ENCODE assay signal across 12 cellular contexts in the genomic region with DNA sequence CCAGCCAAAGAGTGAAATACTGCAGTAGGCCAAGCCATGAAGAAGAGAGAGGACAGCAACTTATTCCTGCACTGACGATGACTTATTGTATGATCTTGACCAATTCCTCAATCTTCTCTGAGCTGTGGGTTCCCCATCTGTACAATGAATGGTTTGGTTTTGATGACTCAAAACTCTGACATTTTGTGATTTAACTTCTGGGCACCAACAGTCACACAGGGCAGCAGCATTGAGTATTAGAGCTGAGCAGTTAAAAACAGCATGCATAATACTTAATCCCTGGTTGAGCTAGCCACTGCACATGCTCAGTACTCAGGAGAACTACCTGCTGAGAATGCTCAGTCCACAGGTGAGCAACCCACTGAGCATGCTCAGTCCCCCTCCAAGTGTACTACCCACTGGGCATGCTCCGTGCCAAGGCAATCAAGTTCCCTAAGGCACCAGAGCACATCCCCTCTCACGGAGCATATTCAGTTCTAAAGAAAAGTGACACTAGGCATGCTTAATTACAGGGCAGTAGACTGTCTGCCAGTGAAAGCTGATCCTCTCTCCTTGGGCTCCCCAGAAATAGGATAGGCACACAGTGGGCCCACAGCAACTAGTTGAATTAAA.
DNase-seq lines count a peak whose midpoint lies in the region; ATAC-seq and TF ChIP-seq lines count a peak whose summit lies in the region.
"Had no signal": no experiment of that assay in that cellular context is flagged by ENCODE, and none has a peak within 500 bp of the region (broad histone marks: within the 10 kb centered on the region; RNA-seq: fewer than 3 reads in every experiment).

No MANE protein-coding gene starts in this region.

- WGBS in mesendoderm (ENCODE audit: extremely low coverage, insufficient coverage, low lambda C conversion rate): no CpG with 5 or more reads among the region's 3 CpGs

- no peak overlapping the region for H3K18ac ChIP-seq in mesendoderm (ENCODE audit: low read length)

- in situ Hi-C loops in astrocyte of the spinal cord (cut with HindIII; ENCODE audit: low sequenced_read_pairs): no loop called here

- no peaks in the 10 kb centered on the region for H3K79me2 ChIP-seq in mesendoderm (ENCODE audit: control insufficient read depth, insufficient read depth, low read length)

- no peak overlapping the region for H3K4me3 ChIP-seq in MG63
- no peak overlapping the region for H3K4me3 ChIP-seq in astrocyte of the spinal cord (ENCODE audit: low read depth, low read length)
- no peak overlapping the region for H3K4me3 ChIP-seq in mesendoderm (ENCODE audit: low read length)
- H3K4me3 ChIP-seq: cardiac muscle cell, gastrocnemius medialis, mucosa of descending colon had no signal

- H3K27me3 ChIP-seq in MG63 (no peaks in the 10 kb centered on the region), mesendoderm (ENCODE audit: insufficient read depth, low read length, poor library complexity) (no peaks in the 10 kb centered on the region)
- H3K27me3 ChIP-seq: cardiac muscle cell, gastrocnemius medialis had no signal

- H3K4me2 ChIP-seq in mesendoderm (ENCODE audit: low read length): no peak overlapping the region

- H3K56ac ChIP-seq in mesendoderm (ENCODE audit: low read length): no peak overlapping the region

- H4K5ac ChIP-seq in mesendoderm (ENCODE audit: low read length): no peak overlapping the region

- H2BK15ac ChIP-seq in mesendoderm (replicated peaks; ENCODE audit: low read depth): no peak overlapping the region

- no peaks in the 10 kb centered on the region for H3K79me1 ChIP-seq in mesendoderm (ENCODE audit: low read length)

- H4K8ac ChIP-seq in mesendoderm (ENCODE audit: low read depth, low read length): no peak overlapping the region

- no peak overlapping the region for H2BK5ac ChIP-seq in mesendoderm (ENCODE audit: low read length)

- no peaks in the 10 kb centered on the region for H3K36me3 ChIP-seq in MG63
- no peaks in the 10 kb centered on the region for H3K36me3 ChIP-seq in mesendoderm (ENCODE audit: control insufficient read depth, insufficient read depth, low read length)
- H3K36me3 ChIP-seq: cardiac muscle cell, gastrocnemius medialis had no signal

- no peak overlapping the region for H2AK5ac ChIP-seq in mesendoderm (ENCODE audit: low read length)

- no peak overlapping the region for H3K27ac ChIP-seq in mesendoderm (ENCODE audit: low read depth, low read length)
- H3K27ac ChIP-seq: cardiac muscle cell, gastrocnemius medialis had no signal

- H3K23ac ChIP-seq in mesendoderm (ENCODE audit: low read length): no peak overlapping the region

- ATAC-seq in HG03135 (IDR thresholded peaks at IDR 0.05; ENCODE audit: unreplicated experiment): no peak
- ATAC-seq: gastrocnemius medialis, mucosa of descending colon had no signal

- no peak for TF ChIP-seq CTCF in astrocyte of the spinal cord (IDR thresholded peaks at IDR 0.05; ENCODE audit: low read depth, low read length)

- H3K9ac ChIP-seq in mesendoderm (ENCODE audit: low read length): no peak overlapping the region

- H2BK120ac ChIP-seq in mesendoderm (ENCODE audit: low read depth, low read length): no peak overlapping the region

- peak; percentile 85 for DNase-seq in EL
- peak; percentile 26 for DNase-seq in MG63
- DNase-seq in astrocyte of the spinal cord (ENCODE audit: low read depth, low spot score): peak; percentile 50
- peak; percentile 3 for DNase-seq in mesendoderm
- DNase-seq in hippocampal formation (lab: John Stamatoyannopoulos, UW): no peak
- DNase-seq in NCI-H1092 treated with DMSO at 0.1 percent for 48 hours (lab: John Stamatoyannopoulos, UW): no peak
- DNase-seq in AG08395 (ENCODE audit: low spot score): no peak
- DNase-seq: gastrocnemius medialis, NCI-H774 had no signal

- H3K4ac ChIP-seq in mesendoderm (ENCODE audit: low read depth, low read length): no peak overlapping the region

- no peaks in the 10 kb centered on the region for H3K9me3 ChIP-seq in MG63
- H3K9me3 ChIP-seq: gastrocnemius medialis, mucosa of descending colon had no signal

- no peaks in the 10 kb centered on the region for H3K4me1 ChIP-seq in mesendoderm (ENCODE audit: control insufficient read depth, low read depth, low read length)
- H3K4me1 ChIP-seq: gastrocnemius medialis had no signal

Comparison
In these comparisons a context has a peak if more than half of its experiments do, and no peak if none do; other contexts are left out.
1. DNase-seq: peak in EL (single experiment), MG63 (single experiment), astrocyte of the spinal cord (single experiment) and mesendoderm (single experiment); none in hippocampal formation (0 of 2), NCI-H1092 treated with DMSO at 0.1 percent for 48 hours (single experiment) and AG08395 (single experiment).